ENCODE assay signal across 2 cellular contexts in genomic region chrX:41789374-41789773, GRCh38.
TF ChIP-seq lines count a peak whose summit lies in the region.

No MANE protein-coding gene starts in this region.

TF ChIP-seq in endothelial cell of umbilical vein, 7 proteins besides CTCF, POLR2A, EP300 and RAD21 (continued from another document):
- no peak for TF ChIP-seq MAX (IDR thresholded peaks at IDR 0.05; ENCODE audit: insufficient read depth, insufficient read length)
- no peak for TF ChIP-seq FOS (IDR thresholded peaks at IDR 0.05; ENCODE audit: borderline replicate concordance, insufficient read depth, low read length)
- TF ChIP-seq EZH2 (IDR thresholded peaks at IDR 0.05; ENCODE audit: borderline replicate concordance, low read depth, low read length, severe bottlenecking), result no peak
TF ChIP-seq in endothelial cell of umbilical vein: peak in this region for 0.

TF ChIP-seq in HEK293T, 16 proteins besides CTCF, POLR2A, EP300 and RAD21 (continued from another document):
- no peak for TF ChIP-seq FOXM1 (IDR thresholded peaks at IDR 0.05; ENCODE audit: borderline replicate concordance)
- no peak for TF ChIP-seq TARDBP (IDR thresholded peaks at IDR 0.05)
- TF ChIP-seq HDGF (IDR thresholded peaks at IDR 0.05; ENCODE audit: borderline replicate concordance), result no peak
- no peak for TF ChIP-seq ZNF384 (IDR thresholded peaks at IDR 0.05)
- TF ChIP-seq FOXK2 (IDR thresholded peaks at IDR 0.05), result no peak
- no peak for TF ChIP-seq CTBP1 (IDR thresholded peaks at IDR 0.05; ENCODE audit: borderline replicate concordance)
- TF ChIP-seq LEF1 (IDR thresholded peaks at IDR 0.05; ENCODE audit: borderline replicate concordance), result no peak
- TF ChIP-seq BHLHE40 (IDR thresholded peaks at IDR 0.05; ENCODE audit: borderline replicate concordance), result no peak
- no peak for TF ChIP-seq L3MBTL2 (conservative IDR thresholded peaks at IDR 0.05)
- no peak for TF ChIP-seq SP1 (IDR thresholded peaks at IDR 0.05)
- no peak for TF ChIP-seq NFRKB (IDR thresholded peaks at IDR 0.05)
TF ChIP-seq in HEK293T: peak in this region for 0.
